Comparison of ENCODE assay signal across 23 cellular contexts in the genomic region with DNA sequence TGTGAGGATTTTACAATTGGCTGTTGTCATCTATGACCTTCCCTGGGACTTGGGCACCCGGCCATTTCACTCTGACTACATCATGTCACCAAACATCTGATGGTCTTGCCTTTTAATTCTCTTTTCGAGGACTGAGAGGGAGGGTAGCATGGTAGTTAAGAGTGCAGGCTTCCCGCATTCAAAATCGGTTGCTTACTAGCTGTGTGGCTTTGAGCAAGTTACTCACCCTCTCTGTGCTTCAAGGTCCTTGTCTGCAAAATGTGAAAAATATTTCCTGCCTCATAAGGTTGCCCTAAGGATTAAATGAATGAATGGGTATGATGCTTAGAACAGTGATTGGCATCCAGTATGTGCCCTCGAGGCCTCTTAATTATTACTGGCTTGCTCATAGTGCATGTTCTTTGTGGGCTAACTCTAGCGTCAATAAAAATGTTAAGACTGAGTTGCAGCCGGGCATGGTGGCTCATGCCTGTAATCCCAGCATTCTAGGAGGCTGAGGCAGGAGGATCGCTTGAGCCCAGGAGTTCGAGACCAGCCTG. TPM values are rescaled to one million over a fixed set of nuclear protein-coding genes. Genes with fewer than 3 reads are reported as not detected.
DNase-seq lines count a peak whose midpoint lies in the region; ATAC-seq, FAIRE-seq and TF ChIP-seq lines count a peak whose summit lies in the region.
"Had no signal": no experiment of that assay in that cellular context is flagged by ENCODE, and none has a peak within 500 bp of the region (broad histone marks: within the 10 kb centered on the region; RNA-seq: fewer than 3 reads in every experiment).

No MANE protein-coding gene starts in this region.

- no peak overlapping the region for H4K91ac ChIP-seq in H1 (replicated peaks; ENCODE audit: insufficient read length, low read length)

- H2BK5ac ChIP-seq in H1 (ENCODE audit: low read depth, low read length): no peak overlapping the region

- H2AFZ ChIP-seq in H1 (ENCODE audit: low read length): no peak overlapping the region

- H3K14ac ChIP-seq in H1 (ENCODE audit: insufficient read length): no peak overlapping the region

- H3K4me3 Mint-ChIP-seq in activated CD4-positive, alpha-beta T cell treated with anti-CD3 and anti-CD28 coated beads, Interleukin-2, amount 10 ng/mL, durations not matched to agents 7 days and 5 days: peak overlapping the region; percentile 65
- peak overlapping the region; percentile 61 for H3K4me3 Mint-ChIP-seq in stimulated activated effector memory CD8-positive, alpha-beta T cell treated with anti-CD3 and anti-CD28 coated beads, Interleukin-12 subunit alpha, Interleukin-12 subunit beta, amount 100 ng/mL, for 72 hours
- H3K4me3 Mint-ChIP-seq: stimulated activated memory B cell treated with anti-CD40 and anti-IgM and Interleukin-4, amounts not matched to agents 10 μg/mL and 1 μg/mL and 100 μg/mL, for 72 hours; type B pancreatic cell had no signal

- H3K4me1 Mint-ChIP-seq in activated CD4-positive, alpha-beta T cell treated with anti-CD3 and anti-CD28 coated beads, Interleukin-2, amount 10 ng/mL, durations not matched to agents 7 days and 5 days: peaks cover 73% of the 10 kb centered on the region
- peaks cover 81% of the 10 kb centered on the region for H3K4me1 Mint-ChIP-seq in stimulated activated effector memory CD8-positive, alpha-beta T cell treated with anti-CD3 and anti-CD28 coated beads, Interleukin-12 subunit alpha, Interleukin-12 subunit beta, amount 100 ng/mL, for 72 hours

- 82% methylated on average over 9 of the region's 9 CpGs; no CpG with 5 or more reads in 1 of the 2 experiments for WGBS in H1 (ENCODE audit: extremely low coverage in 1 of 2, insufficient coverage in 1 of 2, insufficient read length in 1 of 2, insufficient replicate concordance in 2 of 2, low coverage in 1 of 2, low lambda C conversion rate in 2 of 2, missing lambda C conversion rate in 1 of 2), 2 experiments

- no peak overlapping the region for H3K4me2 ChIP-seq in H1 (ENCODE audit: insufficient read depth in 1 of 2, low read depth in 2 of 2, low read length in 2 of 2)
- H3K4me2 ChIP-seq: A549 had no signal

- no peaks in the 10 kb centered on the region for H3K79me1 ChIP-seq in H1 (ENCODE audit: low read depth, low read length)

- H2BK120ac ChIP-seq in H1 (replicated peaks; ENCODE audit: low read depth, low read length): no peak overlapping the region

- no peaks in the 10 kb centered on the region for H3K9me3 Mint-ChIP-seq in activated CD4-positive, alpha-beta T cell treated with anti-CD3 and anti-CD28 coated beads, Interleukin-2, amount 10 ng/mL, durations not matched to agents 7 days and 5 days
- H3K9me3 Mint-ChIP-seq in stimulated activated effector memory CD8-positive, alpha-beta T cell treated with anti-CD3 and anti-CD28 coated beads, Interleukin-12 subunit alpha, Interleukin-12 subunit beta, amount 100 ng/mL, for 72 hours: no peaks in the 10 kb centered on the region
- H3K9me3 Mint-ChIP-seq: stimulated activated memory B cell treated with anti-CD40 and anti-IgM and Interleukin-4, amounts not matched to agents 10 μg/mL and 1 μg/mL and 100 μg/mL, for 72 hours; type B pancreatic cell had no signal

- no peak overlapping the region for H3K4ac ChIP-seq in H1 (replicated peaks; ENCODE audit: insufficient read length, low read depth, low read length)

- TF ChIP-seq POLR2A in H1 (IDR thresholded peaks at IDR 0.05; ENCODE audit: control extremely low read depth in 1 of 2, low read depth in 2 of 2, low read length in 2 of 2): no peak

- H4K5ac ChIP-seq in H1 (ENCODE audit: insufficient read length, low read depth, low read length): no peak overlapping the region

- no peak for TF ChIP-seq RAD21 in H1 (IDR thresholded peaks at IDR 0.05 in 1 of 2, conservative IDR thresholded peaks at IDR 0.05 in 1 of 2; ENCODE audit: low read depth in 2 of 2, low read length in 2 of 2)

- no peak overlapping the region for H3K56ac ChIP-seq in H1 (replicated peaks; ENCODE audit: insufficient read length, low read depth, low read length)

- no peak for DNase-seq in activated CD4-positive, alpha-beta T cell treated with anti-CD3 and anti-CD28 coated beads, Interleukin-2, amount 10 ng/mL, durations not matched to agents 7 days and 5 days
- no peak for DNase-seq in activated CD4-positive, alpha-beta T cell treated with anti-CD3 and anti-CD28 coated beads, Interleukin-2, amount 50 U/mL, for 48 hours
- DNase-seq in RPMI7951 (ENCODE audit: low read depth) (peak; percentile 13), H1 (ENCODE audit: low read depth in 1 of 2, low spot score in 2 of 2) (no peak), superior temporal gyrus (ENCODE audit: extremely low spot score) (no peak), GM10248 (ENCODE audit: extremely low spot score) (no peak)
- DNase-seq in stimulated activated effector memory CD8-positive, alpha-beta T cell treated with anti-CD3 and anti-CD28 coated beads, Interleukin-12 subunit alpha, Interleukin-12 subunit beta, amount 100 ng/mL, for 72 hours (ENCODE audit: low spot score in 2 of 2): no peak
- DNase-seq: aorta; DMS 273 treated with DMSO at 0.1 percent for 48 hours; effector CD8-positive, alpha-beta T cell; GF-D8; glutamatergic neuron; left ventricle myocardium inferior; stimulated activated CD4-positive, alpha-beta T cell treated with anti-CD3 and anti-CD28 coated beads, Interleukin-15, amount 100 ng/mL, for 24 hours had no signal

- no peak overlapping the region for H4K8ac ChIP-seq in H1 (ENCODE audit: extremely low read depth, insufficient read depth, low read length)

- no peaks in the 10 kb centered on the region for H3K9me3 ChIP-seq in H1 (ENCODE audit: insufficient read depth in 2 of 2, low read depth in 1 of 2, low read length in 1 of 2)
- H3K9me3 ChIP-seq: A549, left ventricle myocardium inferior had no signal

- H3K18ac ChIP-seq in H1 (ENCODE audit: extremely low read depth, low read length): no peak overlapping the region

- no peak overlapping the region for H2BK20ac ChIP-seq in H1 (ENCODE audit: low read length)

- H3K9ac ChIP-seq in H1 (replicated peaks in 1 of 4; ENCODE audit: extremely low read depth in 1 of 4, low read depth in 3 of 4, low read length in 3 of 4): no peak overlapping the region

- no peaks in the 10 kb centered on the region for H3K23me2 ChIP-seq in H1 (ENCODE audit: low read depth, low read length)

- no peak overlapping the region for H3K4me3 ChIP-seq in H1 (ENCODE audit: extremely low read depth in 1 of 4, insufficient read depth in 2 of 4, low read depth in 3 of 4, low read length in 4 of 4)
- H3K4me3 ChIP-seq: A549, GM12878, left ventricle myocardium inferior had no signal

- no peak overlapping the region for H2BK15ac ChIP-seq in H1 (ENCODE audit: low read length)

- no peaks in the 10 kb centered on the region for H3K36me3 ChIP-seq in H1 (ENCODE audit: control insufficient read depth in 2 of 4, insufficient read depth in 4 of 4, low read length in 3 of 4)
- H3K36me3 ChIP-seq: left ventricle myocardium inferior had no signal

- peak overlapping the region; percentile 77 for H3K27ac Mint-ChIP-seq in activated CD4-positive, alpha-beta T cell treated with anti-CD3 and anti-CD28 coated beads, Interleukin-2, amount 10 ng/mL, durations not matched to agents 7 days and 5 days
- H3K27ac Mint-ChIP-seq in stimulated activated effector memory CD8-positive, alpha-beta T cell treated with anti-CD3 and anti-CD28 coated beads, Interleukin-12 subunit alpha, Interleukin-12 subunit beta, amount 100 ng/mL, for 72 hours: peak overlapping the region; percentile 98
- H3K27ac Mint-ChIP-seq: stimulated activated memory B cell treated with anti-CD40 and anti-IgM and Interleukin-4, amounts not matched to agents 10 μg/mL and 1 μg/mL and 100 μg/mL, for 72 hours; type B pancreatic cell had no signal

- H2AK5ac ChIP-seq in H1 (ENCODE audit: low read depth, low read length): no peak overlapping the region

- no peak overlapping the region for H3K27ac ChIP-seq in H1 (ENCODE audit: low read depth, low read length)
- H3K27ac ChIP-seq: A549, left ventricle myocardium inferior had no signal

- no peak for FAIRE-seq in H1 (lab: Jason Lieb, UNC)
- FAIRE-seq: A549, H54 had no signal

- no peaks in the 10 kb centered on the region for H4K20me1 ChIP-seq in H1 (replicated peaks in 1 of 2; ENCODE audit: control insufficient read depth in 1 of 2, insufficient read depth in 2 of 2, low read length in 2 of 2)

- no peak for ATAC-seq in stimulated activated effector memory CD8-positive, alpha-beta T cell treated with anti-CD3 and anti-CD28 coated beads, Interleukin-12 subunit alpha, Interleukin-12 subunit beta, amount 100 ng/mL, for 72 hours
- no peak for ATAC-seq in HG02840 (IDR thresholded peaks at IDR 0.05; ENCODE audit: low FRiP score, unreplicated experiment)
- ATAC-seq: Right ventricle myocardium inferior; stimulated activated memory B cell treated with anti-CD40 and anti-IgM and Interleukin-4, amounts not matched to agents 10 μg/mL and 1 μg/mL and 100 μg/mL, for 72 hours had no signal

- no peak for TF ChIP-seq CTCF in H1 (IDR thresholded peaks at IDR 0.05; ENCODE audit: control extremely low read depth in 1 of 3, insufficient read depth in 1 of 3, low read depth in 1 of 3, low read length in 3 of 3)
- no peak for TF ChIP-seq CTCF in GM10248 (IDR thresholded peaks at IDR 0.05; ENCODE audit: control extremely low read depth, extremely low read depth, low read depth, missing control alignments)

- no peak overlapping the region for H3K23ac ChIP-seq in H1 (ENCODE audit: insufficient read length)

- peaks cover 9% of the 10 kb centered on the region for H3K36me3 Mint-ChIP-seq in activated CD4-positive, alpha-beta T cell treated with anti-CD3 and anti-CD28 coated beads, Interleukin-2, amount 10 ng/mL, durations not matched to agents 7 days and 5 days (ENCODE audit: low read depth)
- peaks cover 45% of the 10 kb centered on the region for H3K36me3 Mint-ChIP-seq in stimulated activated effector memory CD8-positive, alpha-beta T cell treated with anti-CD3 and anti-CD28 coated beads, Interleukin-12 subunit alpha, Interleukin-12 subunit beta, amount 100 ng/mL, for 72 hours
- H3K36me3 Mint-ChIP-seq: stimulated activated memory B cell treated with anti-CD40 and anti-IgM and Interleukin-4, amounts not matched to agents 10 μg/mL and 1 μg/mL and 100 μg/mL, for 72 hours; type B pancreatic cell had no signal

- H3K79me2 ChIP-seq in H1 (ENCODE audit: control insufficient read depth in 1 of 2, insufficient read depth in 2 of 2, low read length in 2 of 2): no peaks in the 10 kb centered on the region

- H3K4me1 ChIP-seq in H1 (replicated peaks in 1 of 4; ENCODE audit: control insufficient read depth in 3 of 4, insufficient read depth in 4 of 4, low read length in 3 of 4): peaks cover 0 to 6% (median 3%) of the 10 kb centered on the region in 4 experiments; a peak in 3 of 7 replicates
- H3K4me1 ChIP-seq: A549, left ventricle myocardium inferior had no signal

- H3K27me3 ChIP-seq in H1 (replicated peaks in 1 of 4; ENCODE audit: control insufficient read depth in 3 of 4, extremely low read depth in 1 of 4, insufficient read depth in 3 of 4, low read length in 3 of 4): no peaks in the 10 kb centered on the region

- CTCF ChIA-PET in activated CD4-positive, alpha-beta T cell treated with anti-CD3 and anti-CD28 coated beads, Interleukin-2, amount 10 ng/mL, durations not matched to agents 7 days and 5 days (lab: Charles Lee): interaction anchor here (0.7 to 6.1 kb wide), 21 partner anchors 10 to 433 kb away, joined by 3 to 42 read pairs (median 4); partner anchors contain the start of gene CCR1
- CTCF ChIA-PET in H1 (lab: Charles Lee; ENCODE audit: partially characterized antibody) (interaction anchor here (0.7 to 12.9 kb wide), 28 partner anchors 8 to 342 kb away, joined by 3 to 164 read pairs (median 3); partner anchors contain the start of genes CCR1 and CCR3), GM10248 (lab: Yijun Ruan, JAX) (interaction anchor here (1.0 to 6.9 kb wide), 9 partner anchors 8 to 294 kb away, joined by 3 to 50 read pairs (median 17); no protein-coding TSS in a partner anchor)

- POLR2A ChIA-PET in activated CD4-positive, alpha-beta T cell treated with anti-CD3 and anti-CD28 coated beads, Interleukin-2, amount 10 ng/mL, durations not matched to agents 7 days and 5 days (lab: Charles Lee): no interaction called here
- POLR2A ChIA-PET in H1 (lab: Charles Lee; ENCODE audit: partially characterized antibody): interaction anchor here (0.6 kb wide), 1 partner anchor 1095 kb away, joined by 3 read pairs; no protein-coding TSS in a partner anchor
- POLR2A ChIA-PET in GM10248 (lab: Yijun Ruan, JAX): no interaction called here

- no peak for TF ChIP-seq EP300 in H1 (IDR thresholded peaks at IDR 0.05; ENCODE audit: borderline replicate concordance in 1 of 2, low read depth in 2 of 2, low read length in 2 of 2)

- peaks cover 29% of the 10 kb centered on the region for H3K27me3 Mint-ChIP-seq in activated CD4-positive, alpha-beta T cell treated with anti-CD3 and anti-CD28 coated beads, Interleukin-2, amount 10 ng/mL, durations not matched to agents 7 days and 5 days
- H3K27me3 Mint-ChIP-seq: stimulated activated memory B cell treated with anti-CD40 and anti-IgM and Interleukin-4, amounts not matched to agents 10 μg/mL and 1 μg/mL and 100 μg/mL, for 72 hours had no signal

- H2BK12ac ChIP-seq in H1 (ENCODE audit: low read depth, low read length): no peak overlapping the region

RNA-seq across cellular contexts. Expression of gene CCR5, which starts 1.1 kb away (rescaled TPM):
- 10 to 100 TPM; 21.6 to 25.2 TPM for total RNA-seq in activated CD4-positive, alpha-beta T cell treated with anti-CD3 and anti-CD28 coated beads, Interleukin-2, amount 10 ng/mL, durations not matched to agents 7 days and 5 days
- total RNA-seq in RPMI7951 (2014; rRNA removed; shearing (Covaris generic)): not detected in 2 replicates
- not detected in 2 replicates for total RNA-seq in H1 (2021; fragmentation: NEBNext Ultra II Directional; extraction: Animal tissue kit (Norgen Biotek cat#: 25700))
- not detected in 2 replicates for polyA plus RNA-seq in H1 (2011; rRNA removed)
- polyA plus RNA-seq in H1 (2011; cell fraction: cytosol; rRNA removed): not detected
- not detected for polyA plus RNA-seq in H1 (2011; cell fraction: nucleus; rRNA removed)
- not detected in 4 replicates for polyA plus RNA-seq in H1 (2012, experiment 1 of 2)
- not detected for polyA plus RNA-seq in H1 (2012, experiment 2 of 2)
- polyA plus RNA-seq in H1 (2013, experiment 1 of 2): not detected
- not detected for polyA plus RNA-seq in H1 (2013, experiment 2 of 2)
- not detected in 2 replicates for polyA minus RNA-seq in H1 (2011; rRNA and poly(A)+ RNA removed)
- not detected for polyA minus RNA-seq in H1 (2011; cell fraction: cytosol; rRNA and poly(A)+ RNA removed)
- not detected for polyA minus RNA-seq in H1 (2011; cell fraction: nucleus; rRNA and poly(A)+ RNA removed)
- polyA plus RNA-seq: A549, BJ had no signal

RNA-seq across cellular contexts. Expression of gene CCR2, which starts 18.0 kb away (rescaled TPM):
- 10 to 100 TPM; 28.6 to 29.1 TPM for total RNA-seq in activated CD4-positive, alpha-beta T cell treated with anti-CD3 and anti-CD28 coated beads, Interleukin-2, amount 10 ng/mL, durations not matched to agents 7 days and 5 days
- not detected in 2 replicates for total RNA-seq in RPMI7951 (2014; rRNA removed; shearing (Covaris generic))
- total RNA-seq in H1 (2021; fragmentation: NEBNext Ultra II Directional; extraction: Animal tissue kit (Norgen Biotek cat#: 25700)): not detected in 2 replicates
- polyA plus RNA-seq in H1 (2011; rRNA removed): not detected in 2 replicates
- polyA plus RNA-seq in H1 (2011; cell fraction: cytosol; rRNA removed): not detected
- not detected for polyA plus RNA-seq in H1 (2011; cell fraction: nucleus; rRNA removed)
- polyA plus RNA-seq in H1 (2012, experiment 1 of 2): not detected in 4 replicates
- polyA plus RNA-seq in H1 (2012, experiment 2 of 2): not detected
- polyA plus RNA-seq in H1 (2013, experiment 1 of 2): not detected
- not detected for polyA plus RNA-seq in H1 (2013, experiment 2 of 2)
- polyA minus RNA-seq in H1 (2011; rRNA and poly(A)+ RNA removed): not detected in 2 replicates
- not detected for polyA minus RNA-seq in H1 (2011; cell fraction: cytosol; rRNA and poly(A)+ RNA removed)
- not detected for polyA minus RNA-seq in H1 (2011; cell fraction: nucleus; rRNA and poly(A)+ RNA removed)
- polyA plus RNA-seq: A549, BJ, fibroblast of lung had no signal

RNA-seq across cellular contexts. Expression of gene CCRL2, which starts 35.2 kb away (rescaled TPM):
- total RNA-seq in activated CD4-positive, alpha-beta T cell treated with anti-CD3 and anti-CD28 coated beads, Interleukin-2, amount 10 ng/mL, durations not matched to agents 7 days and 5 days: 1 to 10 TPM; 5.3 to 5.8 TPM
- total RNA-seq in RPMI7951 (2014; rRNA removed; shearing (Covaris generic)): 2.8 and 6.1 TPM in 2 replicates
- not detected in 2 replicates for total RNA-seq in H1 (2021; fragmentation: NEBNext Ultra II Directional; extraction: Animal tissue kit (Norgen Biotek cat#: 25700))
- polyA plus RNA-seq in H1 (2011; rRNA removed): not detected in 2 replicates
- not detected for polyA plus RNA-seq in H1 (2011; cell fraction: cytosol; rRNA removed)
- polyA plus RNA-seq in H1 (2011; cell fraction: nucleus; rRNA removed): not detected
- polyA plus RNA-seq in H1 (2012, experiment 1 of 2): not detected in 4 replicates
- not detected for polyA plus RNA-seq in H1 (2012, experiment 2 of 2)
- not detected for polyA plus RNA-seq in H1 (2013, experiment 1 of 2)
- not detected for polyA plus RNA-seq in H1 (2013, experiment 2 of 2)
- not detected in 2 replicates for polyA minus RNA-seq in H1 (2011; rRNA and poly(A)+ RNA removed)
- polyA minus RNA-seq in H1 (2011; cell fraction: cytosol; rRNA and poly(A)+ RNA removed): not detected
- not detected for polyA minus RNA-seq in H1 (2011; cell fraction: nucleus; rRNA and poly(A)+ RNA removed)
- polyA plus RNA-seq: A549, BJ had no signal

Comparison
In these comparisons a context has a peak if more than half of its experiments do, and no peak if none do; other contexts are left out.
1. RNA of gene CCR5, which starts 1.1 kb away (total RNA-seq): 21.6 to 25.2 TPM in activated CD4-positive, alpha-beta T cell treated with anti-CD3 and anti-CD28 coated beads, Interleukin-2, amount 10 ng/mL, durations not matched to agents 7 days and 5 days; not detected in RPMI7951 and not detected in H1; every median in the first group is over 10 times any median in the second.
2. RNA of gene CCR2, which starts 18.0 kb away (total RNA-seq): 28.6 to 29.1 TPM in activated CD4-positive, alpha-beta T cell treated with anti-CD3 and anti-CD28 coated beads, Interleukin-2, amount 10 ng/mL, durations not matched to agents 7 days and 5 days; not detected in RPMI7951 and not detected in H1; every median in the first group is over 10 times any median in the second.